8 cellular contexts compared by ENCODE assay signal in genomic region chr11:8328848-8329330, GRCh38.
DNase-seq lines count a peak whose midpoint lies in the region; ATAC-seq and TF ChIP-seq lines count a peak whose summit lies in the region.

No MANE protein-coding gene starts in this region.

- H3K9ac ChIP-seq in ES-I3 (ENCODE audit: low read depth, low read length) (peak overlapping the region; percentile 5; the same call in 1 of the 2 replicates), Loucy (ENCODE audit: low read depth, low read length, poor library complexity, severe bottlenecking) (no peak overlapping the region)

- H3K27me3 ChIP-seq in Loucy (ENCODE audit: insufficient read depth, low read length, poor library complexity, severe bottlenecking) = no peaks in the 10 kb centered on the region
- no peaks in the 10 kb centered on the region for H3K27me3 ChIP-seq in cardiac muscle cell

- no peaks in the 10 kb centered on the region for H4K20me1 ChIP-seq in Loucy (ENCODE audit: insufficient read depth, low read length, poor library complexity, severe bottlenecking)

- H3K36me3 Mint-ChIP-seq in activated naive CD4-positive, alpha-beta T cell treated with anti-CD3 and anti-CD28 coated beads, Interleukin-2, amount 10 ng/mL, durations not matched to agents 7 days and 5 days = no peaks in the 10 kb centered on the region
- H3K36me3 Mint-ChIP-seq in progenitor cell of endocrine pancreas (ENCODE audit: insufficient read depth) = no peaks in the 10 kb centered on the region

- no peaks in the 10 kb centered on the region for H3K9me2 ChIP-seq in Loucy (replicated peaks; ENCODE audit: low read depth, low read length)

- H3K9me3 ChIP-seq in ES-I3 (ENCODE audit: control insufficient read depth, insufficient read depth, low read length) = no peaks in the 10 kb centered on the region
- H3K9me3 ChIP-seq in Loucy (ENCODE audit: insufficient read depth, low read depth, low read length) = no peaks in the 10 kb centered on the region
- no peaks in the 10 kb centered on the region for H3K9me3 ChIP-seq in cardiac muscle cell (ENCODE audit: low read depth)

- H3K4me3 ChIP-seq in Loucy (ENCODE audit: low read length, poor library complexity, severe bottlenecking) = peak overlapping the region; percentile 21
- H3K4me3 ChIP-seq in cardiac muscle cell = no peak overlapping the region

- H3K27ac ChIP-seq in cardiac muscle cell = no peak overlapping the region

- H3K27me3 Mint-ChIP-seq in activated naive CD4-positive, alpha-beta T cell treated with anti-CD3 and anti-CD28 coated beads, Interleukin-2, amount 10 ng/mL, durations not matched to agents 7 days and 5 days = peaks cover 25% of the 10 kb centered on the region
- H3K27me3 Mint-ChIP-seq in progenitor cell of endocrine pancreas = peaks cover 10% of the 10 kb centered on the region

- H3K36me3 ChIP-seq in ES-I3 (ENCODE audit: insufficient read depth, low read length) (no peaks in the 10 kb centered on the region), Loucy (ENCODE audit: insufficient read depth, low read length) (no peaks in the 10 kb centered on the region), cardiac muscle cell (no peaks in the 10 kb centered on the region)

- no peaks in the 10 kb centered on the region for H3K79me2 ChIP-seq in Loucy (ENCODE audit: insufficient read depth, low read length)

- peak overlapping the region; percentile 65 for H2AFZ ChIP-seq in Loucy (ENCODE audit: low read length)

- peak; percentile 81 for DNase-seq in HCEC 1CT
- DNase-seq in SHP77 (lab: John Stamatoyannopoulos, UW) = peak; percentile 75 to 78
- peak; percentile 73 for DNase-seq in activated naive CD4-positive, alpha-beta T cell treated with anti-CD3 and anti-CD28 coated beads, Interleukin-2, amount 10 ng/mL, durations not matched to agents 7 days and 5 days
- peak; percentile 71 to 82 for DNase-seq in cardiac muscle cell (ENCODE audit: low read depth in 1 of 2, low spot score in 1 of 2)
- DNase-seq in progenitor cell of endocrine pancreas (ENCODE audit: low spot score, unreplicated experiment) = peak; percentile 77

- TF ChIP-seq CTCF in Loucy (conservative IDR thresholded peaks at IDR 0.05; ENCODE audit: low read length) = peak; percentile 90
- TF ChIP-seq CTCF in cardiac muscle cell (IDR thresholded peaks at IDR 0.05; ENCODE audit: low read depth, low read length) = peak; percentile 88
- peak; percentile 90 for TF ChIP-seq CTCF in progenitor cell of endocrine pancreas (IDR thresholded peaks at IDR 0.05; ENCODE audit: unreplicated experiment)

- peaks cover 12% of the 10 kb centered on the region for H3K4me1 ChIP-seq in ES-I3 (ENCODE audit: insufficient read depth, low read length)
- H3K4me1 ChIP-seq in Loucy (ENCODE audit: insufficient read depth, low read length, poor library complexity, severe bottlenecking) = peaks cover 4% of the 10 kb centered on the region
- H3K4me1 ChIP-seq in cardiac muscle cell (ENCODE audit: low read depth) = no peaks in the 10 kb centered on the region

- no peak overlapping the region for H3K27ac Mint-ChIP-seq in activated naive CD4-positive, alpha-beta T cell treated with anti-CD3 and anti-CD28 coated beads, Interleukin-2, amount 10 ng/mL, durations not matched to agents 7 days and 5 days
- H3K27ac Mint-ChIP-seq in progenitor cell of endocrine pancreas = no peak overlapping the region

- no peaks in the 10 kb centered on the region for H3F3A ChIP-seq in Loucy (ENCODE audit: low read depth)

- no peak overlapping the region for H3K4me3 Mint-ChIP-seq in activated naive CD4-positive, alpha-beta T cell treated with anti-CD3 and anti-CD28 coated beads, Interleukin-2, amount 10 ng/mL, durations not matched to agents 7 days and 5 days
- no peak overlapping the region for H3K4me3 Mint-ChIP-seq in progenitor cell of endocrine pancreas (ENCODE audit: low read depth)

- ATAC-seq in GM19328 (IDR thresholded peaks at IDR 0.05; ENCODE audit: unreplicated experiment) = no peak

- peak overlapping the region; percentile 59 for H3K4me2 ChIP-seq in Loucy (ENCODE audit: low read depth, low read length, poor library complexity, severe bottlenecking)

- H3K4me1 Mint-ChIP-seq in activated naive CD4-positive, alpha-beta T cell treated with anti-CD3 and anti-CD28 coated beads, Interleukin-2, amount 10 ng/mL, durations not matched to agents 7 days and 5 days = no peaks in the 10 kb centered on the region
- no peaks in the 10 kb centered on the region for H3K4me1 Mint-ChIP-seq in progenitor cell of endocrine pancreas (ENCODE audit: low read depth)

- CTCF ChIA-PET in activated naive CD4-positive, alpha-beta T cell treated with anti-CD3 and anti-CD28 coated beads, Interleukin-2, amount 10 ng/mL, durations not matched to agents 7 days and 5 days (lab: Charles Lee) = interaction anchor here (1.2 kb wide), 1 partner anchor 9 kb away, joined by 3 read pairs; no protein-coding TSS in a partner anchor

- H3K9me3 Mint-ChIP-seq in activated naive CD4-positive, alpha-beta T cell treated with anti-CD3 and anti-CD28 coated beads, Interleukin-2, amount 10 ng/mL, durations not matched to agents 7 days and 5 days = no peaks in the 10 kb centered on the region
- H3K9me3 Mint-ChIP-seq in progenitor cell of endocrine pancreas (ENCODE audit: low read depth) = no peaks in the 10 kb centered on the region
